In the genomic region with DNA sequence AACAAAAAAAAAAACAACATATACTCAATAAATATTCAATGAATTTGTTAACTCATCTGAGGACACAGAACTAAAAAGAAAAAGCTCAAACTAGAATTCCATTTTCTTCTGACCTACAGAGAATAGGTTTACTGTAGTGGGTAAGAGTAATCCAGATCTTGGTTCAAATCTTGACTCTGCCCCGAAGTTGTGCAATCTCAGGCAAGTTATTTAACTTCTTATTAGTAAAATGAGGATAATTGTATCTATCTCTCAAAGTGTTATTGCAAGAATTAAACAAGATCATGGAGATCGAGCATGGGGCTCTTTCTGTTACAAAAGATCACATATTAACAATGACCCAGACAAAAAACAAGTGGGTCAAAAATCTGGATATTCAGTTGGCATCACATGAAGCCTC, we compare ENCODE assay signal across 3 cellular contexts.
TF ChIP-seq lines count a peak whose summit lies in the region.

No MANE protein-coding gene starts in this region.

TF ChIP-seq in IMR-90, 13 proteins besides CTCF, POLR2A, EP300 and RAD21:
- TF ChIP-seq CEBPB (IDR thresholded peaks at IDR 0.05; ENCODE audit: low read depth, low read length), result peak; percentile 60
- TF ChIP-seq, protein P1, sequence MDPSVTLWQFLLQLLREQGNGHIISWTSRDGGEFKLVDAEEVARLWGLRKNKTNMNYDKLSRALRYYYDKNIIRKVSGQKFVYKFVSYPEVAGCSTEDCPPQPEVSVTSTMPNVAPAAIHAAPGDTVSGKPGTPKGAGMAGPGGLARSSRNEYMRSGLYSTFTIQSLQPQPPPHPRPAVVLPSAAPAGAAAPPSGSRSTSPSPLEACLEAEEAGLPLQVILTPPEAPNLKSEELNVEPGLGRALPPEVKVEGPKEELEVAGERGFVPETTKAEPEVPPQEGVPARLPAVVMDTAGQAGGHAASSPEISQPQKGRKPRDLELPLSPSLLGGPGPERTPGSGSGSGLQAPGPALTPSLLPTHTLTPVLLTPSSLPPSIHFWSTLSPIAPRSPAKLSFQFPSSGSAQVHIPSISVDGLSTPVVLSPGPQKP (IDR thresholded peaks at IDR 0.05; ENCODE audit: borderline replicate concordance, low read depth, low read length), result no peak

TF ChIP-seq in K562, 482 proteins besides CTCF, POLR2A, EP300 and RAD21:
- peak; percentile 51 for TF ChIP-seq CEBPB (tag; IDR thresholded peaks at IDR 0.05)
- 0 out of 2 replicates have a peak, but pooled peaks have one; percentile 13 for TF ChIP-seq PHF8 (IDR thresholded peaks at IDR 0.05; ENCODE audit: borderline replicate concordance, low read length)
- TF ChIP-seq CEBPG (CRISPR knock-in tag; IDR thresholded peaks at IDR 0.05), result no peak
- peak in 1 of 2 experiments; percentile 69; a peak in 2 of 4 replicates for TF ChIP-seq CEBPG (tag; conservative IDR thresholded peaks at IDR 0.05 in 1 of 2, IDR thresholded peaks at IDR 0.05 in 1 of 2)
- no peak for TF ChIP-seq HDAC3 (IDR thresholded peaks at IDR 0.05; ENCODE audit: borderline replicate concordance, partially characterized antibody)
TF ChIP-seq in K562: peak in this region for 3.

TF ChIP-seq in WTC11, 78 proteins besides CTCF, POLR2A, EP300 and RAD21:
- TF ChIP-seq, protein P2, sequence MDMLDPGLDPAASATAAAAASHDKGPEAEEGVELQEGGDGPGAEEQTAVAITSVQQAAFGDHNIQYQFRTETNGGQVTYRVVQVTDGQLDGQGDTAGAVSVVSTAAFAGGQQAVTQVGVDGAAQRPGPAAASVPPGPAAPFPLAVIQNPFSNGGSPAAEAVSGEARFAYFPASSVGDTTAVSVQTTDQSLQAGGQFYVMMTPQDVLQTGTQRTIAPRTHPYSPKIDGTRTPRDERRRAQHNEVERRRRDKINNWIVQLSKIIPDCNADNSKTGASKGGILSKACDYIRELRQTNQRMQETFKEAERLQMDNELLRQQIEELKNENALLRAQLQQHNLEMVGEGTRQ (CRISPR knock-in tag; IDR thresholded peaks at IDR 0.05), result no peak
- TF ChIP-seq, protein P3, sequence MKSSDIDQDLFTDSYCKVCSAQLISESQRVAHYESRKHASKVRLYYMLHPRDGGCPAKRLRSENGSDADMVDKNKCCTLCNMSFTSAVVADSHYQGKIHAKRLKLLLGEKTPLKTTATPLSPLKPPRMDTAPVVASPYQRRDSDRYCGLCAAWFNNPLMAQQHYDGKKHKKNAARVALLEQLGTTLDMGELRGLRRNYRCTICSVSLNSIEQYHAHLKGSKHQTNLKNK (CRISPR knock-in tag; IDR thresholded peaks at IDR 0.05), result no peak
- TF ChIP-seq SMAD4 (CRISPR knock-in tag; IDR thresholded peaks at IDR 0.05) (no peak), SOX15 (CRISPR knock-in tag; IDR thresholded peaks at IDR 0.05) (no peak), NFATC4 (CRISPR knock-in tag; IDR thresholded peaks at IDR 0.05) (no peak), NR3C1 (CRISPR knock-in tag; conservative IDR thresholded peaks at IDR 0.05; ENCODE audit: low read depth) (no peak)
- TF ChIP-seq, protein P4, sequence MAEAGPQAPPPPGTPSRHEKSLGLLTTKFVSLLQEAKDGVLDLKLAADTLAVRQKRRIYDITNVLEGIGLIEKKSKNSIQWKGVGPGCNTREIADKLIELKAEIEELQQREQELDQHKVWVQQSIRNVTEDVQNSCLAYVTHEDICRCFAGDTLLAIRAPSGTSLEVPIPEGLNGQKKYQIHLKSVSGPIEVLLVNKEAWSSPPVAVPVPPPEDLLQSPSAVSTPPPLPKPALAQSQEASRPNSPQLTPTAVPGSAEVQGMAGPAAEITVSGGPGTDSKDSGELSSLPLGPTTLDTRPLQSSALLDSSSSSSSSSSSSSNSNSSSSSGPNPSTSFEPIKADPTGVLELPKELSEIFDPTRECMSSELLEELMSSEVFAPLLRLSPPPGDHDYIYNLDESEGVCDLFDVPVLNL (CRISPR knock-in tag; IDR thresholded peaks at IDR 0.05; ENCODE audit: borderline replicate concordance, low read depth), result no peak
- TF ChIP-seq, protein P5, sequence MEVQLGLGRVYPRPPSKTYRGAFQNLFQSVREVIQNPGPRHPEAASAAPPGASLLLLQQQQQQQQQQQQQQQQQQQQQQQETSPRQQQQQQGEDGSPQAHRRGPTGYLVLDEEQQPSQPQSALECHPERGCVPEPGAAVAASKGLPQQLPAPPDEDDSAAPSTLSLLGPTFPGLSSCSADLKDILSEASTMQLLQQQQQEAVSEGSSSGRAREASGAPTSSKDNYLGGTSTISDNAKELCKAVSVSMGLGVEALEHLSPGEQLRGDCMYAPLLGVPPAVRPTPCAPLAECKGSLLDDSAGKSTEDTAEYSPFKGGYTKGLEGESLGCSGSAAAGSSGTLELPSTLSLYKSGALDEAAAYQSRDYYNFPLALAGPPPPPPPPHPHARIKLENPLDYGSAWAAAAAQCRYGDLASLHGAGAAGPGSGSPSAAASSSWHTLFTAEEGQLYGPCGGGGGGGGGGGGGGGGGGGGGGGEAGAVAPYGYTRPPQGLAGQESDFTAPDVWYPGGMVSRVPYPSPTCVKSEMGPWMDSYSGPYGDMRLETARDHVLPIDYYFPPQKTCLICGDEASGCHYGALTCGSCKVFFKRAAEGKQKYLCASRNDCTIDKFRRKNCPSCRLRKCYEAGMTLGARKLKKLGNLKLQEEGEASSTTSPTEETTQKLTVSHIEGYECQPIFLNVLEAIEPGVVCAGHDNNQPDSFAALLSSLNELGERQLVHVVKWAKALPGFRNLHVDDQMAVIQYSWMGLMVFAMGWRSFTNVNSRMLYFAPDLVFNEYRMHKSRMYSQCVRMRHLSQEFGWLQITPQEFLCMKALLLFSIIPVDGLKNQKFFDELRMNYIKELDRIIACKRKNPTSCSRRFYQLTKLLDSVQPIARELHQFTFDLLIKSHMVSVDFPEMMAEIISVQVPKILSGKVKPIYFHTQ (CRISPR knock-in tag; IDR thresholded peaks at IDR 0.05), result no peak
- TF ChIP-seq, protein P6, sequence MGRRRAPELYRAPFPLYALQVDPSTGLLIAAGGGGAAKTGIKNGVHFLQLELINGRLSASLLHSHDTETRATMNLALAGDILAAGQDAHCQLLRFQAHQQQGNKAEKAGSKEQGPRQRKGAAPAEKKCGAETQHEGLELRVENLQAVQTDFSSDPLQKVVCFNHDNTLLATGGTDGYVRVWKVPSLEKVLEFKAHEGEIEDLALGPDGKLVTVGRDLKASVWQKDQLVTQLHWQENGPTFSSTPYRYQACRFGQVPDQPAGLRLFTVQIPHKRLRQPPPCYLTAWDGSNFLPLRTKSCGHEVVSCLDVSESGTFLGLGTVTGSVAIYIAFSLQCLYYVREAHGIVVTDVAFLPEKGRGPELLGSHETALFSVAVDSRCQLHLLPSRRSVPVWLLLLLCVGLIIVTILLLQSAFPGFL (CRISPR knock-in tag; IDR thresholded peaks at IDR 0.05; ENCODE audit: borderline replicate concordance), result no peak
- TF ChIP-seq, protein P7, sequence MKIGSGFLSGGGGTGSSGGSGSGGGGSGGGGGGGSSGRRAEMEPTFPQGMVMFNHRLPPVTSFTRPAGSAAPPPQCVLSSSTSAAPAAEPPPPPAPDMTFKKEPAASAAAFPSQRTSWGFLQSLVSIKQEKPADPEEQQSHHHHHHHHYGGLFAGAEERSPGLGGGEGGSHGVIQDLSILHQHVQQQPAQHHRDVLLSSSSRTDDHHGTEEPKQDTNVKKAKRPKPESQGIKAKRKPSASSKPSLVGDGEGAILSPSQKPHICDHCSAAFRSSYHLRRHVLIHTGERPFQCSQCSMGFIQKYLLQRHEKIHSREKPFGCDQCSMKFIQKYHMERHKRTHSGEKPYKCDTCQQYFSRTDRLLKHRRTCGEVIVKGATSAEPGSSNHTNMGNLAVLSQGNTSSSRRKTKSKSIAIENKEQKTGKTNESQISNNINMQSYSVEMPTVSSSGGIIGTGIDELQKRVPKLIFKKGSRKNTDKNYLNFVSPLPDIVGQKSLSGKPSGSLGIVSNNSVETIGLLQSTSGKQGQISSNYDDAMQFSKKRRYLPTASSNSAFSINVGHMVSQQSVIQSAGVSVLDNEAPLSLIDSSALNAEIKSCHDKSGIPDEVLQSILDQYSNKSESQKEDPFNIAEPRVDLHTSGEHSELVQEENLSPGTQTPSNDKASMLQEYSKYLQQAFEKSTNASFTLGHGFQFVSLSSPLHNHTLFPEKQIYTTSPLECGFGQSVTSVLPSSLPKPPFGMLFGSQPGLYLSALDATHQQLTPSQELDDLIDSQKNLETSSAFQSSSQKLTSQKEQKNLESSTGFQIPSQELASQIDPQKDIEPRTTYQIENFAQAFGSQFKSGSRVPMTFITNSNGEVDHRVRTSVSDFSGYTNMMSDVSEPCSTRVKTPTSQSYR (CRISPR knock-in tag; IDR thresholded peaks at IDR 0.05), result no peak
- TF ChIP-seq, protein P8, sequence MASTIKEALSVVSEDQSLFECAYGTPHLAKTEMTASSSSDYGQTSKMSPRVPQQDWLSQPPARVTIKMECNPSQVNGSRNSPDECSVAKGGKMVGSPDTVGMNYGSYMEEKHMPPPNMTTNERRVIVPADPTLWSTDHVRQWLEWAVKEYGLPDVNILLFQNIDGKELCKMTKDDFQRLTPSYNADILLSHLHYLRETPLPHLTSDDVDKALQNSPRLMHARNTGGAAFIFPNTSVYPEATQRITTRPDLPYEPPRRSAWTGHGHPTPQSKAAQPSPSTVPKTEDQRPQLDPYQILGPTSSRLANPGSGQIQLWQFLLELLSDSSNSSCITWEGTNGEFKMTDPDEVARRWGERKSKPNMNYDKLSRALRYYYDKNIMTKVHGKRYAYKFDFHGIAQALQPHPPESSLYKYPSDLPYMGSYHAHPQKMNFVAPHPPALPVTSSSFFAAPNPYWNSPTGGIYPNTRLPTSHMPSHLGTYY (CRISPR knock-in tag; IDR thresholded peaks at IDR 0.05), result no peak
